Comparison of ENCODE assay signal across 19 cellular contexts in the genomic region with DNA sequence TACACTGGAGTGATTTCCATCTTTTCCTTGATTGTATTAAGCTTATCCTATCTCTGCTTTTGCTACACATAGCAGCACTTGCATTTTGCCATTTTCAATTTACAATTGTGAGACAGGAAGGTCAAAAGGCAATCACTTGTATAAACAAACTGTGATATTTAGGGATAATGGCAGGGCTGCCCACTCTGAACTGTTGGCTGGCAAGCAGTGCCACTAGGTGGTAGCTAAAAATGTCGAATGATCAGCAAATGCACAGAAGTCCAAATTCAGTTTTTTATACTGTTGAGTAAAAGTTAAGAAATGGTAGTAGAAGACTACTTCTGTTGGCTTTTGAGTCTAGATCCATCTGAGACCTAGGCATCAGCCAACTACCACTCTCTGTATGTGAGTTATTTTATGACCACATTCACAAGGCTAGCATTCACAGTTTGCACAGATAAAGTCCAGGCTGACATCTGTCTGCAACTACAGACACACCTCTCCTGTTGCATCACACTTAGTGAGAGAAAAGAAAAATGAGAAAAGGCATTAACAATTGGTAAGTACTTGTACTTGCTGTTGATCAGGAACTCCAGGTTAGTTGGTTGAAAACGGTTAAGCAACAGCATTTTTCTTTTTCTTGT.
DNase-seq lines count a peak whose midpoint lies in the region; TF ChIP-seq lines count a peak whose summit lies in the region.
"Had no signal": no experiment of that assay in that cellular context is flagged by ENCODE, and none has a peak within 500 bp of the region (broad histone marks: within the 10 kb centered on the region; RNA-seq: fewer than 3 reads in every experiment).

No MANE protein-coding gene starts in this region.

- H3K27ac Mint-ChIP-seq in progenitor cell of endocrine pancreas = peak overlapping the region; percentile 6
- H3K27ac Mint-ChIP-seq: CD4-positive, alpha-beta memory T cell; T-helper 17 cell had no signal

- DNase-seq in NCI-H510A treated with DMSO at 0.1 percent for 48 hours (lab: John Stamatoyannopoulos, UW) = peak; percentile 22
- no peak for DNase-seq in NCI-H510A (lab: John Stamatoyannopoulos, UW)
- DNase-seq in NCI-H748 (lab: John Stamatoyannopoulos, UW; ENCODE audit: unreplicated experiment) = peak; percentile 86
- peak; percentile 15 for DNase-seq in globus pallidus (ENCODE audit: low spot score)
- no peak for DNase-seq in progenitor cell of endocrine pancreas (ENCODE audit: low spot score, unreplicated experiment)
- no peak for DNase-seq in SIG-M5 (lab: John Stamatoyannopoulos, UW)
- DNase-seq in MG63 = no peak
- no peak for DNase-seq in D341Med (ENCODE audit: low spot score)
- DNase-seq: CD4-positive, alpha-beta memory T cell; H9; NCI-H1105 treated with DMSO at 0.1 percent for 48 hours; NCI-H187; NCI-H345; NCI-H526 treated with DMSO at 0.1 percent for 48 hours; PC-9; T-helper 17 cell had no signal

- no peaks in the 10 kb centered on the region for H3K9me3 ChIP-seq in MG63
- H3K9me3 ChIP-seq: A549, SJSA1 had no signal

- H3K36me3 Mint-ChIP-seq in progenitor cell of endocrine pancreas (ENCODE audit: insufficient read depth) = no peaks in the 10 kb centered on the region
- H3K36me3 Mint-ChIP-seq: CD4-positive, alpha-beta memory T cell had no signal

- H3K27me3 Mint-ChIP-seq in progenitor cell of endocrine pancreas = peaks cover 5% of the 10 kb centered on the region
- H3K27me3 Mint-ChIP-seq: T-helper 17 cell had no signal

- no peaks in the 10 kb centered on the region for H3K27me3 ChIP-seq in MG63
- H3K27me3 ChIP-seq: SJSA1 had no signal

- no peak overlapping the region for H3K4me3 Mint-ChIP-seq in progenitor cell of endocrine pancreas (ENCODE audit: low read depth)
- H3K4me3 Mint-ChIP-seq: H9, T-helper 17 cell had no signal

- H3K36me3 ChIP-seq in MG63 = no peaks in the 10 kb centered on the region
- H3K36me3 ChIP-seq: SJSA1 had no signal

- peaks cover 2% of the 10 kb centered on the region for H3K4me1 Mint-ChIP-seq in progenitor cell of endocrine pancreas (ENCODE audit: low read depth)
- H3K4me1 Mint-ChIP-seq: CD4-positive, alpha-beta memory T cell; H9; T-helper 17 cell had no signal

- peaks cover 2% of the 10 kb centered on the region for H3K9me3 Mint-ChIP-seq in progenitor cell of endocrine pancreas (ENCODE audit: low read depth)

- no peak for TF ChIP-seq CTCF in progenitor cell of endocrine pancreas (IDR thresholded peaks at IDR 0.05; ENCODE audit: unreplicated experiment)

- H3K4me3 ChIP-seq in MG63 = no peak overlapping the region
- H3K4me3 ChIP-seq: A549, K562, PC-9, SJSA1 had no signal

Comparison
In these comparisons a context has a peak if more than half of its experiments do, and no peak if none do; other contexts are left out.
1. DNase-seq: peak in NCI-H510A treated with DMSO at 0.1 percent for 48 hours (single experiment), NCI-H748 (single experiment) and globus pallidus (single experiment); none in NCI-H510A (single experiment), progenitor cell of endocrine pancreas (single experiment), SIG-M5 (single experiment), MG63 (single experiment) and D341Med (single experiment).